ENCODE assay signal across 8 cellular contexts in genomic region chr22:23750744-23751440, GRCh38.
DNase-seq lines count a peak whose midpoint lies in the region; ATAC-seq and TF ChIP-seq lines count a peak whose summit lies in the region.

TSS of gene ZNF70 (minus strand) at chr22:23751112. CDS start at chr22:23745140, 5,972 bp downstream.

- DNase-seq in GM04503 (ENCODE audit: low read depth) (peak; percentile 12), NCI-H128 (lab: John Stamatoyannopoulos, UW; ENCODE audit: unreplicated experiment) (peak; percentile 31), T-helper 2 cell (peak; percentile 67 to 91 (median 77)), anterior cingulate cortex (lab: John Stamatoyannopoulos, UW) (peak in 53 of 58 donors; percentile 36 to 88 (median 65)), hepatic stellate cell (ENCODE audit: low spot score) (peak; percentile 87), retinal pigment epithelial cell (ENCODE audit: low read depth) (no peak)

- ATAC-seq in HG03469 (IDR thresholded peaks at IDR 0.05; ENCODE audit: unreplicated experiment) = no peak

- CTCF ChIA-PET in HEK293 (lab: Yijun Ruan, JAX) = interaction anchor here (0.5 to 1.0 kb wide), 3 partner anchors 23 to 210 kb away, joined by 3 read pairs; no protein-coding TSS in a partner anchor

- H3K4me3 ChIP-seq in HEK293 (ENCODE audit: low read depth, low read length) = peak within 1 kb of the TSS; percentile 91
- peak within 1 kb of the TSS; percentile 77 for H3K4me3 ChIP-seq in retinal pigment epithelial cell (ENCODE audit: low read length)

- H3K4me1 ChIP-seq in HEK293 (ENCODE audit: control insufficient read depth, insufficient read depth, low read length) = peaks cover 9% of the 10 kb centered on the region; the same call in 1 of the 2 replicates

- TF ChIP-seq CTCF in HEK293 (tag by site-specific recombination; IDR thresholded peaks at IDR 0.05) (peak; percentile 10; the same call in 1 of the 2 replicates), retinal pigment epithelial cell (conservative IDR thresholded peaks at IDR 0.05; ENCODE audit: low read depth, low read length) (peak; percentile 31)

- POLR2A ChIA-PET in HEK293 (lab: Yijun Ruan, JAX) = interaction anchor here (0.7 to 1.8 kb wide), 11 partner anchors 11 to 107 kb away, joined by 3 to 7 read pairs (median 4); partner anchors contain the start of gene SLC2A11

- H3K27ac ChIP-seq in HEK293 (ENCODE audit: extremely low read depth, low read depth, low read length) = peak within 1 kb of the TSS; percentile 98

- H3K9me3 ChIP-seq in HEK293 (ENCODE audit: control insufficient read depth, insufficient read depth, low read depth, low read length) = no peaks in the 10 kb centered on the region

- H3K36me3 ChIP-seq in HEK293 (ENCODE audit: control insufficient read depth in 2 of 2, insufficient read depth in 1 of 2, low read length in 2 of 2) = peaks cover 0 to under 1% of the 10 kb centered on the region in 2 experiments; a peak in 2 of 3 replicates

TF ChIP-seq in HEK293, 187 proteins besides CTCF, POLR2A, EP300 and RAD21 (continues in another document):
- TF ChIP-seq ZBTB10 (tag by site-specific recombination; IDR thresholded peaks at IDR 0.05) = no peak
- peak; percentile 15; the same call in 1 of the 2 replicates for TF ChIP-seq PATZ1 (tag by site-specific recombination; IDR thresholded peaks at IDR 0.05)
- peak; percentile 30 for TF ChIP-seq SP2 (tag by site-specific recombination; IDR thresholded peaks at IDR 0.05)
- TF ChIP-seq ZSCAN4 (tag by site-specific recombination; IDR thresholded peaks at IDR 0.05) = no peak
- TF ChIP-seq KLF7 (tag by site-specific recombination; IDR thresholded peaks at IDR 0.05; ENCODE audit: borderline replicate concordance) = 0 out of 2 replicates have a peak, but pooled peaks have one; percentile 22
- 0 out of 2 replicates have a peak, but pooled peaks have one; percentile 21 for TF ChIP-seq ZBTB7A (tag by site-specific recombination; IDR thresholded peaks at IDR 0.05; ENCODE audit: low read depth)
- TF ChIP-seq ZBTB17 (tag by site-specific recombination; IDR thresholded peaks at IDR 0.05) = no peak
- peak; percentile 97 for TF ChIP-seq ZBTB20 (tag by site-specific recombination; IDR thresholded peaks at IDR 0.05)
- no peak for TF ChIP-seq IKZF3 (tag by site-specific recombination; IDR thresholded peaks at IDR 0.05)
- TF ChIP-seq ELK4 (IDR thresholded peaks at IDR 0.05; ENCODE audit: borderline replicate concordance, low read depth, low read length) = peak; percentile 31; the same call in 1 of the 2 replicates
- no peak for TF ChIP-seq PRDM10 (tag by site-specific recombination; IDR thresholded peaks at IDR 0.05)
- peak; percentile 19; the same call in 1 of the 2 replicates for TF ChIP-seq YY1 (tag by site-specific recombination; IDR thresholded peaks at IDR 0.05)
- no peak for TF ChIP-seq MYNN (tag by site-specific recombination; IDR thresholded peaks at IDR 0.05; ENCODE audit: borderline replicate concordance)
- no peak for TF ChIP-seq ZBTB1 (tag by site-specific recombination; IDR thresholded peaks at IDR 0.05)
- no peak for TF ChIP-seq ZNF404 (tag by site-specific recombination; IDR thresholded peaks at IDR 0.05)
- no peak for TF ChIP-seq GLI2 (tag by site-specific recombination; IDR thresholded peaks at IDR 0.05; ENCODE audit: borderline replicate concordance, low read depth)
- TF ChIP-seq KLF17 (tag by site-specific recombination; IDR thresholded peaks at IDR 0.05) = peak; percentile 37; the same call in 1 of the 2 replicates
- no peak for TF ChIP-seq ZNF747 (tag by site-specific recombination; IDR thresholded peaks at IDR 0.05)
- TF ChIP-seq ZNF223 (tag by site-specific recombination; IDR thresholded peaks at IDR 0.05) = no peak
